In genomic region chr11:2097356-2097997, GRCh38 we compare ENCODE assay signal across 11 cellular contexts. TPM values are rescaled to one million over a fixed set of nuclear protein-coding genes. Genes with fewer than 3 reads are reported as not detected.
DNase-seq lines count a peak whose midpoint lies in the region; ATAC-seq and TF ChIP-seq lines count a peak whose summit lies in the region.
"Had no signal": no experiment of that assay in that cellular context is flagged by ENCODE, and none has a peak within 500 bp of the region (broad histone marks: within the 10 kb centered on the region; RNA-seq: fewer than 3 reads in every experiment).

No MANE protein-coding gene starts in this region.

- H2AFZ ChIP-seq in fibroblast of lung (ENCODE audit: low read length) = peak overlapping the region; percentile 67

- peaks cover 12% of the 10 kb centered on the region for H3K4me1 ChIP-seq in fibroblast of lung (ENCODE audit: control insufficient read depth, extremely low read depth, insufficient read depth, low read length)

- no peaks in the 10 kb centered on the region for H3K27me3 ChIP-seq in fibroblast of lung (ENCODE audit: control insufficient read depth, insufficient read depth, low read length)

- TF ChIP-seq CTCF in fibroblast of lung (conservative IDR thresholded peaks at IDR 0.05 in 1 of 2, IDR thresholded peaks at IDR 0.05 in 1 of 2; ENCODE audit: low read depth in 1 of 2, low read length in 2 of 2) = no peak

- ATAC-seq in HG03135 (IDR thresholded peaks at IDR 0.05; ENCODE audit: unreplicated experiment) (no peak), GM21723 (IDR thresholded peaks at IDR 0.05; ENCODE audit: unreplicated experiment) (no peak)
- ATAC-seq: CD8-positive, alpha-beta T cell had no signal

- H3K36me3 ChIP-seq in fibroblast of lung (ENCODE audit: control insufficient read depth, insufficient read depth, low read length) = no peaks in the 10 kb centered on the region

- peak; percentile 84 for DNase-seq in A172 (ENCODE audit: low spot score)
- DNase-seq in NCI-H226 = peak; percentile 76
- peak; percentile 76 to 94 for DNase-seq in fibroblast of lung (ENCODE audit: low read depth in 2 of 2)
- peak; percentile 74 for DNase-seq in myocyte (ENCODE audit: low read depth)
- DNase-seq in germinal center (ENCODE audit: low spot score) = no peak
- DNase-seq in NCI-H146 (lab: John Stamatoyannopoulos, UW) = no peak
- DNase-seq: activated naive CD8-positive, alpha-beta T cell treated with anti-CD3 and anti-CD28 coated beads for 36 hours; NK-92 treated with Interleukin-12 subunit alpha and Interleukin-12 subunit beta, amount 100 ng/mL, for 24 hours had no signal

- H3K9me3 ChIP-seq in fibroblast of lung (ENCODE audit: control insufficient read depth, insufficient read depth, low read depth, low read length) = no peaks in the 10 kb centered on the region

- peak overlapping the region; percentile 71 for H3K4me2 ChIP-seq in fibroblast of lung (ENCODE audit: extremely low read depth, insufficient read depth, low read length)

- no peaks in the 10 kb centered on the region for H4K20me1 ChIP-seq in fibroblast of lung (ENCODE audit: control insufficient read depth, extremely low read depth, insufficient read depth, low read length)

- peak overlapping the region; percentile 46 for H3K9ac ChIP-seq in fibroblast of lung (ENCODE audit: insufficient read depth, low read length)

- peak overlapping the region; percentile 61 for H3K27ac ChIP-seq in fibroblast of lung (ENCODE audit: insufficient read depth, low read length)

- H3K4me3 ChIP-seq in fibroblast of lung (replicated peaks in 1 of 4; ENCODE audit: control extremely low read depth in 1 of 4, insufficient read depth in 1 of 4, low read depth in 3 of 4, low read length in 4 of 4) = no peak overlapping the region

- H3K79me2 ChIP-seq in fibroblast of lung (ENCODE audit: control insufficient read depth, insufficient read depth, low read length) = no peaks in the 10 kb centered on the region

RNA-seq across cellular contexts. Expression of gene IGF2, which starts 41.7 kb away (rescaled TPM):
- total RNA-seq in A172 (2014; rRNA removed; shearing (Covaris generic)) = 0.67 and 0.90 TPM in 2 replicates
- total RNA-seq in fibroblast of lung (under 0.01 and 0.17 TPM in 2 replicates), myocyte (330 and 438 TPM in 2 replicates)
- 0.03 and 0.08 TPM in 2 replicates for polyA plus RNA-seq in fibroblast of lung
- 0.13 and 1.1 TPM in 2 replicates for polyA plus RNA-seq in fibroblast of lung (2012)
- polyA minus RNA-seq in fibroblast of lung (ENCODE audit: low replicate concordance) = 0.11 and 0.55 TPM in 2 replicates
- 915 TPM for polyA plus RNA-seq in myocyte (2012)
- total RNA-seq: CD8-positive, alpha-beta T cell had no signal

Comparison
In these comparisons a context has a peak if more than half of its experiments do, and no peak if none do; other contexts are left out.
1. DNase-seq: peak in A172 (single experiment), NCI-H226 (single experiment), fibroblast of lung (2 of 2) and myocyte (single experiment); none in germinal center (single experiment) and NCI-H146 (single experiment).
2. RNA of gene IGF2, which starts 41.7 kb away (total RNA-seq): 330 to 438 TPM in myocyte; 0.67 to 0.90 TPM in A172 and under 0.01 to 0.17 TPM in fibroblast of lung; every median in the first group is over 100 times any median in the second.